15 cellular contexts compared by ENCODE assay signal in genomic region chr7:142012825-142013506, GRCh38. TPM values are rescaled to one million over a fixed set of nuclear protein-coding genes. Genes with fewer than 3 reads are reported as not detected.
DNase-seq lines count a peak whose midpoint lies in the region; ATAC-seq and TF ChIP-seq lines count a peak whose summit lies in the region.
"Had no signal": no experiment of that assay in that cellular context is flagged by ENCODE, and none has a peak within 500 bp of the region (broad histone marks: within the 10 kb centered on the region; RNA-seq: fewer than 3 reads in every experiment).

No MANE protein-coding gene starts in this region.

- peak; percentile 47 for TF ChIP-seq CTCF in brain microvascular endothelial cell (IDR thresholded peaks at IDR 0.05; ENCODE audit: low read depth, low read length, missing control alignments)
- no peak for TF ChIP-seq CTCF in mucosa of descending colon (IDR thresholded peaks at IDR 0.05)
- no peak for TF ChIP-seq CTCF in ascending aorta (IDR thresholded peaks at IDR 0.05)

- ATAC-seq in mucosa of descending colon: peak; percentile 68
- ATAC-seq in activated naive CD4-positive, alpha-beta T cell treated with anti-CD3 and anti-CD28 coated beads, Interleukin-2, amount 50 U/mL, for 72 hours: no peak

- no peaks in the 10 kb centered on the region for H3K36me3 Mint-ChIP-seq in activated naive CD4-positive, alpha-beta T cell treated with anti-CD3 and anti-CD28 coated beads, Interleukin-2, amount 50 U/mL, for 72 hours
- H3K36me3 Mint-ChIP-seq: activated naive CD4-positive, alpha-beta T cell treated with anti-CD3 and anti-CD28 coated beads, Interleukin-2, amount 10 ng/mL, durations not matched to agents 7 days and 5 days had no signal

- no peaks in the 10 kb centered on the region for H3K9me3 Mint-ChIP-seq in activated naive CD4-positive, alpha-beta T cell treated with anti-CD3 and anti-CD28 coated beads, Interleukin-2, amount 50 U/mL, for 72 hours
- H3K9me3 Mint-ChIP-seq: activated CD4-positive, alpha-beta T cell treated with anti-CD3 and anti-CD28 coated beads, Interleukin-2, amount 10 ng/mL, durations not matched to agents 24 days and 14 days; activated naive CD4-positive, alpha-beta T cell treated with anti-CD3 and anti-CD28 coated beads, Interleukin-2, amount 10 ng/mL, durations not matched to agents 7 days and 5 days; nephron progenitor cell; stimulated activated naive CD8-positive, alpha-beta T cell treated with anti-CD3 and anti-CD28 coated beads, Interleukin-15, Interleukin-2, amounts not matched to agents 100 ng/mL and 50 ng/mL, for 24 hours had no signal

- no peaks in the 10 kb centered on the region for H3K9me3 ChIP-seq in mucosa of descending colon
- H3K9me3 ChIP-seq in ascending aorta: no peaks in the 10 kb centered on the region

- DNase-seq in COLO829 (ENCODE audit: low spot score) (peak; percentile 57), Kasumi-1 (lab: John Stamatoyannopoulos, UW) (peak; percentile 53 to 71), brain microvascular endothelial cell (peak; percentile 47), mucosa of descending colon (no peak), posterior cingulate gyrus (no peak), NCI-H524 (lab: John Stamatoyannopoulos, UW) (no peak), ascending aorta (ENCODE audit: low spot score in 2 of 2) (no peak)
- DNase-seq in activated naive CD4-positive, alpha-beta T cell treated with anti-CD3 and anti-CD28 coated beads, Interleukin-2, amount 50 U/mL, for 72 hours (ENCODE audit: low spot score in 2 of 2): no peak
- DNase-seq: activated CD4-positive, alpha-beta T cell treated with anti-CD3 and anti-CD28 coated beads, Interleukin-2, amount 10 ng/mL, durations not matched to agents 24 days and 14 days; activated naive CD4-positive, alpha-beta T cell treated with anti-CD3 and anti-CD28 coated beads, Interleukin-2, amount 10 ng/mL, durations not matched to agents 7 days and 5 days; effector CD8-positive, alpha-beta T cell; NCI-H2171 treated with DMSO at 0.1 percent for 48 hours; nephron progenitor cell; SIG-M5 had no signal

- no peaks in the 10 kb centered on the region for H3K36me3 ChIP-seq in brain microvascular endothelial cell (replicated peaks)
- no peaks in the 10 kb centered on the region for H3K36me3 ChIP-seq in mucosa of descending colon (ENCODE audit: low read depth)
- H3K36me3 ChIP-seq in ascending aorta: no peaks in the 10 kb centered on the region

- H3K27ac ChIP-seq in brain microvascular endothelial cell: no peak overlapping the region
- H3K27ac ChIP-seq in ascending aorta: no peak overlapping the region

- H3K4me1 ChIP-seq in mucosa of descending colon (ENCODE audit: low read depth): no peaks in the 10 kb centered on the region
- no peaks in the 10 kb centered on the region for H3K4me1 ChIP-seq in ascending aorta

- intact Hi-C loops in mucosa of descending colon (cut with DNase I, micrococcal nuclease): no loop called here
- intact Hi-C loops in posterior cingulate gyrus (cut with DNase I): no loop called here
- intact Hi-C loops in ascending aorta (cut with DNase I): no loop called here

- in situ Hi-C loops in brain microvascular endothelial cell (cut with HindIII; ENCODE audit: low pct_ligation_motif_present, low sequenced_read_pairs): no loop called here

- no peak overlapping the region for H3K27ac Mint-ChIP-seq in activated naive CD4-positive, alpha-beta T cell treated with anti-CD3 and anti-CD28 coated beads, Interleukin-2, amount 50 U/mL, for 72 hours
- H3K27ac Mint-ChIP-seq: activated CD4-positive, alpha-beta T cell treated with anti-CD3 and anti-CD28 coated beads, Interleukin-2, amount 10 ng/mL, durations not matched to agents 24 days and 14 days; activated naive CD4-positive, alpha-beta T cell treated with anti-CD3 and anti-CD28 coated beads, Interleukin-2, amount 10 ng/mL, durations not matched to agents 7 days and 5 days; nephron progenitor cell; stimulated activated naive CD8-positive, alpha-beta T cell treated with anti-CD3 and anti-CD28 coated beads, Interleukin-15, Interleukin-2, amounts not matched to agents 100 ng/mL and 50 ng/mL, for 24 hours had no signal

- H3K4me3 ChIP-seq in brain microvascular endothelial cell (ENCODE audit: low read depth, low read length): no peak overlapping the region
- H3K4me3 ChIP-seq in mucosa of descending colon: no peak overlapping the region
- no peak overlapping the region for H3K4me3 ChIP-seq in ascending aorta

- H3K27me3 ChIP-seq in brain microvascular endothelial cell (replicated peaks) (no peaks in the 10 kb centered on the region), ascending aorta (no peaks in the 10 kb centered on the region)

RNA-seq across cellular contexts. Expression of gene MGAM, which starts 17.3 kb away (rescaled TPM):
- total RNA-seq in mucosa of descending colon: 1 to 10 TPM; 1.7 to 3.0 (median 1.8) TPM
- under 1 TPM in 1 of 2 donors, not detected in 1; 0.02 TPM for total RNA-seq in activated naive CD4-positive, alpha-beta T cell treated with anti-CD3 and anti-CD28 coated beads, Interleukin-2, amount 50 U/mL, for 72 hours
- total RNA-seq in ascending aorta: not detected
- total RNA-seq: activated CD4-positive, alpha-beta T cell treated with anti-CD3 and anti-CD28 coated beads, Interleukin-2, amount 10 ng/mL, durations not matched to agents 24 days and 14 days had no signal

RNA-seq across cellular contexts. Expression of gene TAS2R38, which starts 39.4 kb away (rescaled TPM):
- under 1 TPM in 1 of 3 donors, not detected in 2; 0.35 TPM for total RNA-seq in mucosa of descending colon
- not detected for total RNA-seq in activated naive CD4-positive, alpha-beta T cell treated with anti-CD3 and anti-CD28 coated beads, Interleukin-2, amount 50 U/mL, for 72 hours
- total RNA-seq in ascending aorta: not detected
- total RNA-seq: activated CD4-positive, alpha-beta T cell treated with anti-CD3 and anti-CD28 coated beads, Interleukin-2, amount 10 ng/mL, durations not matched to agents 24 days and 14 days had no signal

Comparison
In these comparisons a context has a peak if more than half of its experiments do, and no peak if none do; other contexts are left out.
1. DNase-seq: peak in COLO829 (single experiment), Kasumi-1 (2 of 2) and brain microvascular endothelial cell (single experiment); none in mucosa of descending colon (0 of 3), posterior cingulate gyrus (0 of 10), activated naive CD4-positive, alpha-beta T cell treated with anti-CD3 and anti-CD28 coated beads, Interleukin-2, amount 50 U/mL, for 72 hours (0 of 2), NCI-H524 (0 of 2) and ascending aorta (0 of 2).